33 cellular contexts compared by ENCODE assay signal in genomic region chr14:100837812-100838170, GRCh38. TPM values are rescaled to one million over a fixed set of nuclear protein-coding genes. Genes with fewer than 3 reads are reported as not detected.
"Had no signal": no experiment of that assay in that cellular context is flagged by ENCODE, and none has a peak within 500 bp of the region (broad histone marks: within the 10 kb centered on the region; RNA-seq: fewer than 3 reads in every experiment).

No MANE protein-coding gene starts in this region.

- H3K27ac ChIP-seq: gastrocnemius medialis, neutrophil, ovary, psoas muscle, right atrium auricular region, thoracic aorta, uterus, WERI-Rb-1 had no signal

- H3K4me1 Mint-ChIP-seq: memory B cell had no signal

- H3K9me3 Mint-ChIP-seq: activated CD4-positive, alpha-beta memory T cell treated with anti-CD3 and anti-CD28 coated beads for 36 hours; activated T-helper 1 cell treated with anti-CD3 and anti-CD28 coated beads, Interleukin-12 subunit alpha, Interleukin-12 subunit beta, Interleukin-2, Interleukin-4 antibody, amounts not matched to agents 30 ng/mL and 10 ng/mL and 1 ng/mL, durations not matched to agents 14 hours and 24 hours and 36 hours; dendritic cell treated with granulocyte-macrophage colony-stimulating factor and Interleukin-4, amounts not matched to agents 40 ng/mL and 50 ng/mL, for 4 days; memory B cell; T-helper 1 cell treated with Interleukin-12 subunit alpha and Interleukin-12 subunit beta and Interleukin-4 antibody, amounts not matched to agents 30 μg/mL and 1 μg/mL, for 36 hours had no signal

- H3K9me3 ChIP-seq: breast epithelium, gastrocnemius medialis, neutrophil, ovary, psoas muscle, right atrium auricular region, thoracic aorta, uterus had no signal

- H3K27me3 ChIP-seq: gastrocnemius medialis, neutrophil, ovary, right atrium auricular region, uterus had no signal

- DNase-seq: activated CD4-positive, alpha-beta memory T cell treated with anti-CD3 and anti-CD28 coated beads for 36 hours; activated CD4-positive, alpha-beta T cell treated with anti-CD3 and anti-CD28 coated beads for 48 hours; activated CD8-positive, alpha-beta memory T cell treated with anti-CD3 and anti-CD28 coated beads, Interleukin-2, amount 50 U/mL, for 4 hours; activated gamma-delta T cell; activated naive CD4-positive, alpha-beta T cell treated with anti-CD3 and anti-CD28 coated beads, Interleukin-2, amount 50 U/mL, for 16 hours; activated T-cell treated with anti-CD3 and anti-CD28 coated beads, Interleukin-2, amount 50 U/mL, for 1 hour; amygdala; central memory CD4-positive, alpha-beta T cell; gastrocnemius medialis; glutamatergic neuron; left colon; midbrain; naive thymus-derived CD4-positive, alpha-beta T cell; stimulated activated CD4-positive, alpha-beta T cell treated with anti-CD3 and anti-CD28 coated beads, Interleukin-12 subunit alpha, Interleukin-12 subunit beta, amount 100 ng/mL, for 4 hours; stimulated activated CD4-positive, alpha-beta T cell treated with anti-CD3 and anti-CD28 coated beads, Interleukin-4, amount 100 ng/mL, for 1 hour; stimulated activated naive CD8-positive, alpha-beta T cell treated with anti-CD3 and anti-CD28 coated beads, Interleukin-15, Interleukin-2, amounts not matched to agents 100 U/mL and 50 U/mL, for 24 hours; SW 1271; T1000; trophoblast cell; uterus had no signal

- H3K27me3 Mint-ChIP-seq: dendritic cell treated with granulocyte-macrophage colony-stimulating factor and Interleukin-4, amounts not matched to agents 40 ng/mL and 50 ng/mL, for 4 days had no signal

- H3K4me1 ChIP-seq: gastrocnemius medialis, psoas muscle, right atrium auricular region, uterus had no signal

- H3K36me3 ChIP-seq: breast epithelium, gastrocnemius medialis, neutrophil, ovary, right atrium auricular region, thoracic aorta, uterus, WERI-Rb-1 had no signal

- ATAC-seq: activated CD4-positive, CD25-positive, alpha-beta regulatory T cell treated with anti-CD3 and anti-CD28 coated beads, Interleukin-2, amount 50 U/mL, for 24 hours; gastrocnemius medialis; left colon; naive thymus-derived CD4-positive, alpha-beta T cell; psoas muscle; stimulated activated naive CD8-positive, alpha-beta T cell treated with anti-CD3 and anti-CD28 coated beads, Interleukin-15, Interleukin-2, amounts not matched to agents 100 U/mL and 50 U/mL, for 24 hours had no signal

- H3K4me3 Mint-ChIP-seq: activated CD4-positive, alpha-beta memory T cell treated with anti-CD3 and anti-CD28 coated beads for 36 hours; activated T-helper 1 cell treated with anti-CD3 and anti-CD28 coated beads, Interleukin-12 subunit alpha, Interleukin-12 subunit beta, Interleukin-2, Interleukin-4 antibody, amounts not matched to agents 30 ng/mL and 10 ng/mL and 1 ng/mL, durations not matched to agents 14 hours and 24 hours and 36 hours; dendritic cell treated with granulocyte-macrophage colony-stimulating factor and Interleukin-4, amounts not matched to agents 40 ng/mL and 50 ng/mL, for 4 days; memory B cell; naive thymus-derived CD4-positive, alpha-beta T cell; T-helper 1 cell treated with Interleukin-12 subunit alpha and Interleukin-12 subunit beta and Interleukin-4 antibody, amounts not matched to agents 30 μg/mL and 1 μg/mL, for 36 hours had no signal

- H3K4me3 ChIP-seq: breast epithelium, gastrocnemius medialis, ovary, psoas muscle, right atrium auricular region, thoracic aorta, uterus had no signal

- H3K27ac Mint-ChIP-seq: activated CD4-positive, alpha-beta memory T cell treated with anti-CD3 and anti-CD28 coated beads for 36 hours; activated T-helper 1 cell treated with anti-CD3 and anti-CD28 coated beads, Interleukin-12 subunit alpha, Interleukin-12 subunit beta, Interleukin-2, Interleukin-4 antibody, amounts not matched to agents 30 ng/mL and 10 ng/mL and 1 ng/mL, durations not matched to agents 14 hours and 24 hours and 36 hours; dendritic cell treated with granulocyte-macrophage colony-stimulating factor and Interleukin-4, amounts not matched to agents 40 ng/mL and 50 ng/mL, for 4 days; memory B cell; naive thymus-derived CD4-positive, alpha-beta T cell; T-helper 1 cell treated with Interleukin-12 subunit alpha and Interleukin-12 subunit beta and Interleukin-4 antibody, amounts not matched to agents 30 μg/mL and 1 μg/mL, for 36 hours had no signal

- H3K36me3 Mint-ChIP-seq: activated CD4-positive, alpha-beta memory T cell treated with anti-CD3 and anti-CD28 coated beads for 36 hours; memory B cell; naive thymus-derived CD4-positive, alpha-beta T cell had no signal

RNA-seq across cellular contexts. Expression of gene MEG3, which starts 11.9 kb away (rescaled TPM):
- total RNA-seq: activated CD4-positive, alpha-beta memory T cell treated with anti-CD3 and anti-CD28 coated beads for 36 hours; activated CD8-positive, alpha-beta memory T cell treated with anti-CD3 and anti-CD28 coated beads for 36 hours; activated T-helper 1 cell treated with anti-CD3 and anti-CD28 coated beads, Interleukin-12 subunit alpha, Interleukin-12 subunit beta, Interleukin-2, Interleukin-4 antibody, amounts not matched to agents 30 ng/mL and 10 ng/mL and 1 ng/mL, durations not matched to agents 14 hours and 24 hours and 36 hours had no signal
- polyA plus RNA-seq: naive thymus-derived CD4-positive, alpha-beta T cell had no signal
